Comparison of ENCODE assay signal across 8 cellular contexts in the genomic region with DNA sequence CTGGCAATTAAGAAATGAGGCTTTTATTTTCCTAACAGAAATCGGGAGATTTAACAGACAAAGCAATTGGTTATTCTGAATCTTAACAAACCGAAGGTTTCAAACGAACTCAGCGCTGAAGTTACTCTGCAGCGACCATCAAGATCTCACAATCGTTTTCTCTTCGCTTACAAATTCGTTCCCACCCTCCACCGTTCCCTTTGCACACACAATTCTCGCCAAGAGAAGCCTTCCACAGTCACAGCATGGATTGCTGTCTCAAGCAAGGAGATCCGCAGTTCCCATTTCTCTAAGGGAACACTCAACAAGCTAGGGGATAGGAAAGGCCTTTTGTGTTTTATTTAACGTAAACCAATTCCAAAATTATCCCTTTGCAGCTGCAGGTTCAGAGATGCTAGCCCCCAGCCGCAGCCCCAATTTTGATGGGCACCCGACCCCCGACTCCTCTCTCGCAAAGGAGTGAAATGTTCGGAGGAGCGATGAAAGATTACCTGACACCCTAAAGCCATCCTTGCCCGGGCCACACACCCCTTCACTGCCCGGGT. TPM values are rescaled to one million over a fixed set of nuclear protein-coding genes. Genes with fewer than 3 reads are reported as not detected.
A peak's percentile ranks its signal among the peaks of the same experiment; 100 is the strongest.
DNase-seq lines count a peak whose midpoint lies in the region; ATAC-seq and TF ChIP-seq lines count a peak whose summit lies in the region.

No MANE protein-coding gene starts in this region.

- peaks cover 7% of the 10 kb centered on the region for H3K36me3 Mint-ChIP-seq in activated naive CD8-positive, alpha-beta T cell treated with anti-CD3 and anti-CD28 coated beads for 36 hours

- H3K4me1 ChIP-seq in HUES48 (ENCODE audit: control insufficient read depth, insufficient read depth, low read length): peaks cover 11% of the 10 kb centered on the region
- no peaks in the 10 kb centered on the region for H3K4me1 ChIP-seq in iPS DF 6.9 (ENCODE audit: control insufficient read depth, insufficient read depth, low read length)
- peaks cover 34 to 41% of the 10 kb centered on the region in 2 donors for H3K4me1 ChIP-seq in gastrocnemius medialis

- DNase-seq in BJ (ENCODE audit: low read depth) (no peak), iPS DF 6.9 (ENCODE audit: low read depth, low spot score) (no peak), gastrocnemius medialis (no peak), NCI-H510A treated with DMSO at 0.1 percent for 48 hours (lab: John Stamatoyannopoulos, UW) (no peak)
- no peak for DNase-seq in activated naive CD8-positive, alpha-beta T cell treated with anti-CD3 and anti-CD28 coated beads for 36 hours
- no peak for DNase-seq in activated CD4-positive, alpha-beta T cell treated with anti-CD3 and anti-CD28 coated beads, Interleukin-2, amount 50 U/mL, for 1 hour

- H3K27me3 Mint-ChIP-seq in activated naive CD8-positive, alpha-beta T cell treated with anti-CD3 and anti-CD28 coated beads for 36 hours: no peaks in the 10 kb centered on the region

- H3K4me3 Mint-ChIP-seq in activated naive CD8-positive, alpha-beta T cell treated with anti-CD3 and anti-CD28 coated beads for 36 hours: peak overlapping the region; percentile 90

- POLR2A ChIA-PET in BJ (lab: Charles Lee): no interaction called here

- H3K9me3 Mint-ChIP-seq in activated naive CD8-positive, alpha-beta T cell treated with anti-CD3 and anti-CD28 coated beads for 36 hours: no peaks in the 10 kb centered on the region

- peaks cover 23% of the 10 kb centered on the region for H3K4me1 Mint-ChIP-seq in activated naive CD8-positive, alpha-beta T cell treated with anti-CD3 and anti-CD28 coated beads for 36 hours

- intact Hi-C loops in gastrocnemius medialis (cut with DNase I; ENCODE audit: low total_unique reads): loop anchor here (5.0 kb wide), 2 partner anchors 64 to 114 kb away; a partner anchor contains a TSS

- no peak for TF ChIP-seq CTCF in BJ (IDR thresholded peaks at IDR 0.05; ENCODE audit: insufficient read depth, low read depth, low read length)
- no peak for TF ChIP-seq CTCF in gastrocnemius medialis (IDR thresholded peaks at IDR 0.05 in 4 of 5, conservative IDR thresholded peaks at IDR 0.05 in 1 of 5)

- CTCF ChIA-PET in BJ (lab: Yijun Ruan, JAX): interaction anchor here (0.7 to 4.2 kb wide), 5 partner anchors 12 to 273 kb away, joined by 3 to 28 read pairs (median 5); no protein-coding TSS in a partner anchor

- H3K27me3 ChIP-seq in BJ (ENCODE audit: control insufficient read depth, insufficient read depth, low read length): no peaks in the 10 kb centered on the region
- no peaks in the 10 kb centered on the region for H3K27me3 ChIP-seq in HUES48 (ENCODE audit: control insufficient read depth, insufficient read depth, low read length)
- no peaks in the 10 kb centered on the region for H3K27me3 ChIP-seq in iPS DF 6.9 (ENCODE audit: control insufficient read depth, insufficient read depth, low read length)
- no peaks in the 10 kb centered on the region for H3K27me3 ChIP-seq in gastrocnemius medialis

- H3K27ac ChIP-seq in HUES48 (ENCODE audit: low read depth, low read length) (peak overlapping the region; percentile 79), iPS DF 6.9 (ENCODE audit: low read length) (no peak overlapping the region), gastrocnemius medialis (peak overlapping the region; percentile 95 to 99 (median 97))

- in situ Hi-C loops in gastrocnemius medialis (cut with MboI; ENCODE audit: low sequenced_read_pairs in 4 of 4): loop anchor here (10.0 to 25.0 kb wide), 4 partner anchors 57 to 264 kb away; a partner anchor contains a TSS

- H3K27ac Mint-ChIP-seq in activated naive CD8-positive, alpha-beta T cell treated with anti-CD3 and anti-CD28 coated beads for 36 hours: peak overlapping the region; percentile 93

- no CpG with 5 or more reads among the region's 20 CpGs for WGBS in iPS DF 6.9 (ENCODE audit: insufficient coverage, insufficient read length)

- peak overlapping the region; percentile 81 for H3K4me3 ChIP-seq in BJ (ENCODE audit: low read depth, low read length)
- peak overlapping the region; percentile 88 for H3K4me3 ChIP-seq in HUES48 (ENCODE audit: low read depth, low read length)
- H3K4me3 ChIP-seq in iPS DF 6.9 (ENCODE audit: low read length): peak overlapping the region; percentile 94
- peak overlapping the region; percentile 83 to 100 (median 96) for H3K4me3 ChIP-seq in gastrocnemius medialis

- ATAC-seq in gastrocnemius medialis: peak in 1 of 2 donors; percentile 31
- no peak for ATAC-seq in GM18907 (IDR thresholded peaks at IDR 0.05; ENCODE audit: unreplicated experiment)

- H3K9ac ChIP-seq in HUES48 (ENCODE audit: low read depth, low read length): peak overlapping the region; percentile 80

- H3K36me3 ChIP-seq in BJ (ENCODE audit: control insufficient read depth, insufficient read depth, low read length): no peaks in the 10 kb centered on the region
- H3K36me3 ChIP-seq in HUES48 (ENCODE audit: control insufficient read depth, insufficient read depth, low read length): no peaks in the 10 kb centered on the region
- H3K36me3 ChIP-seq in iPS DF 6.9 (ENCODE audit: control insufficient read depth, insufficient read depth, low read length): no peaks in the 10 kb centered on the region
- no peaks in the 10 kb centered on the region for H3K36me3 ChIP-seq in gastrocnemius medialis

- H3K9me3 ChIP-seq in HUES48 (ENCODE audit: control insufficient read depth, insufficient read depth, low read length) (no peaks in the 10 kb centered on the region), iPS DF 6.9 (ENCODE audit: control insufficient read depth, insufficient read depth, low read length) (no peaks in the 10 kb centered on the region), gastrocnemius medialis (no peaks in the 10 kb centered on the region)

- no peak for TF ChIP-seq POLR2A in gastrocnemius medialis (IDR thresholded peaks at IDR 0.05)

RNA-seq across cellular contexts. Expression of a gene that starts 0.8 kb away (rescaled TPM):
- polyA plus RNA-seq in BJ (2011; rRNA removed): 19.7 and 31.7 TPM in 2 replicates
- 23.8 and 33.7 TPM in 2 replicates for polyA minus RNA-seq in BJ (2011; rRNA and poly(A)+ RNA removed)
- 10 to 100 TPM; 14.6 to 17.7 TPM for total RNA-seq in activated naive CD8-positive, alpha-beta T cell treated with anti-CD3 and anti-CD28 coated beads for 36 hours
- total RNA-seq in gastrocnemius medialis: 10 to 100 TPM; 23.1 to 32.4 (median 27.2) TPM

RNA-seq across cellular contexts. Expression of a gene that starts 15.5 kb away (rescaled TPM):
- 94.9 and 125 TPM in 2 replicates for polyA plus RNA-seq in BJ (2011; rRNA removed)
- polyA minus RNA-seq in BJ (2011; rRNA and poly(A)+ RNA removed): 80.5 and 91.2 TPM in 2 replicates
- 100 to 1,000 TPM; 190 to 196 TPM for total RNA-seq in activated naive CD8-positive, alpha-beta T cell treated with anti-CD3 and anti-CD28 coated beads for 36 hours
- 100 to 1,000 TPM in 1 of 4 donors, 10 to 100 TPM in 3; 44.1 to 102 (median 83.1) TPM for total RNA-seq in gastrocnemius medialis
